ENCODE assay signal across 2 cellular contexts in the genomic region with DNA sequence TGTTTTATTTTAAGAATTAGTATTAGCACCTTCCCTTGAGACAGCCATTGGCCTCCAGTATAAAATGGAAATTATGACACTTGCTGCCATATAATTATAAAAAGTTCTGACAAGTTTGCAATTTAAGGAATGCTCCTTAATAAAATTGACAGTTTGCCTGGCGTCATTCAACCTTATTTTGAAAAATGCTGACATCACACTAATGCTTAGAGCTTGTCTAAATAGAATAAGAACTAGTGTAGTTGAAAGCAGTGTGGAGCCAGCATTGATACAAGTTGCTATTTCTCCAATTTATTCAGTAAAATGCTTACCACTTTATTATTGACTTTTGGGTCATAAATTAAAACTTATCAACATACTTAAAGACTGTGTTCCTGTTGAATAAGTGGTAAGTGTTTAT.
TF ChIP-seq lines count a peak whose summit lies in the region.

No MANE protein-coding gene starts in this region.

TF ChIP-seq in HepG2, 621 proteins besides CTCF, POLR2A, EP300 and RAD21:
- TF ChIP-seq ZNF354B (CRISPR knock-in tag; IDR thresholded peaks at IDR 0.05) (no peak), MAFK (conservative IDR thresholded peaks at IDR 0.05 in 1 of 2, IDR thresholded peaks at IDR 0.05 in 1 of 2; ENCODE audit: low read length in 2 of 2) (peak; percentile 42 to 84; a peak in 3 of 4 replicates), MAFF (IDR thresholded peaks at IDR 0.05; ENCODE audit: low read depth, low read length) (peak; percentile 75)
- TF ChIP-seq, protein P1, sequence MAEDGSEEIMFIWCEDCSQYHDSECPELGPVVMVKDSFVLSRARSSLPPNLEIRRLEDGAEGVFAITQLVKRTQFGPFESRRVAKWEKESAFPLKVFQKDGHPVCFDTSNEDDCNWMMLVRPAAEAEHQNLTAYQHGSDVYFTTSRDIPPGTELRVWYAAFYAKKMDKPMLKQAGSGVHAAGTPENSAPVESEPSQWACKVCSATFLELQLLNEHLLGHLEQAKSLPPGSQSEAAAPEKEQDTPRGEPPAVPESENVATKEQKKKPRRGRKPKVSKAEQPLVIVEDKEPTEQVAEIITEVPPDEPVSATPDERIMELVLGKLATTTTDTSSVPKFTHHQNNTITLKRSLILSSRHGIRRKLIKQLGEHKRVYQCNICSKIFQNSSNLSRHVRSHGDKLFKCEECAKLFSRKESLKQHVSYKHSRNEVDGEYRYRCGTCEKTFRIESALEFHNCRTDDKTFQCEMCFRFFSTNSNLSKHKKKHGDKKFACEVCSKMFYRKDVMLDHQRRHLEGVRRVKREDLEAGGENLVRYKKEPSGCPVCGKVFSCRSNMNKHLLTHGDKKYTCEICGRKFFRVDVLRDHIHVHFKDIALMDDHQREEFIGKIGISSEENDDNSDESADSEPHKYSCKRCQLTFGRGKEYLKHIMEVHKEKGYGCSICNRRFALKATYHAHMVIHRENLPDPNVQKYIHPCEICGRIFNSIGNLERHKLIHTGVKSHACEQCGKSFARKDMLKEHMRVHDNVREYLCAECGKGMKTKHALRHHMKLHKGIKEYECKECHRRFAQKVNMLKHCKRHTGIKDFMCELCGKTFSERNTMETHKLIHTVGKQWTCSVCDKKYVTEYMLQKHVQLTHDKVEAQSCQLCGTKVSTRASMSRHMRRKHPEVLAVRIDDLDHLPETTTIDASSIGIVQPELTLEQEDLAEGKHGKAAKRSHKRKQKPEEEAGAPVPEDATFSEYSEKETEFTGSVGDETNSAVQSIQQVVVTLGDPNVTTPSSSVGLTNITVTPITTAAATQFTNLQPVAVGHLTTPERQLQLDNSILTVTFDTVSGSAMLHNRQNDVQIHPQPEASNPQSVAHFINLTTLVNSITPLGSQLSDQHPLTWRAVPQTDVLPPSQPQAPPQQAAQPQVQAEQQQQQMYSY (CRISPR knock-in tag; IDR thresholded peaks at IDR 0.05): no peak

TF ChIP-seq in K562, 482 proteins besides CTCF, POLR2A, EP300 and RAD21:
- TF ChIP-seq MAFF (IDR thresholded peaks at IDR 0.05; ENCODE audit: low read length): peak; percentile 68
- TF ChIP-seq MAFK (IDR thresholded peaks at IDR 0.05; ENCODE audit: low read length): peak; percentile 67
- TF ChIP-seq MAFG (tag; conservative IDR thresholded peaks at IDR 0.05): peak; percentile 52
- peak; percentile 72 for TF ChIP-seq ZNF316 (IDR thresholded peaks at IDR 0.05)
- peak; percentile 53; the same call in 1 of the 2 replicates for TF ChIP-seq C11orf30 (IDR thresholded peaks at IDR 0.05; ENCODE audit: low read depth)
- TF ChIP-seq SMAD1 (IDR thresholded peaks at IDR 0.05; ENCODE audit: low read depth, low read length, partially characterized antibody): no peak
